In genomic region chr4:123816462-123816861, GRCh38 we compare ENCODE assay signal across 20 cellular contexts.
DNase-seq lines count a peak whose midpoint lies in the region; ATAC-seq, FAIRE-seq and TF ChIP-seq lines count a peak whose summit lies in the region.
"Had no signal": no experiment of that assay in that cellular context is flagged by ENCODE, and none has a peak within 500 bp of the region (broad histone marks: within the 10 kb centered on the region; RNA-seq: fewer than 3 reads in every experiment).

No MANE protein-coding gene starts in this region.

- TF ChIP-seq POLR2A in breast epithelium (IDR thresholded peaks at IDR 0.05) (no peak), GM12891 (IDR thresholded peaks at IDR 0.05; ENCODE audit: low read depth, low read length) (no peak)

- H3K4me3 Mint-ChIP-seq in MCF 10A (ENCODE audit: unreplicated experiment) (no peak overlapping the region), endodermal cell (no peak overlapping the region)

- no peaks in the 10 kb centered on the region for H3K36me3 Mint-ChIP-seq in MCF 10A (ENCODE audit: insufficient read depth, unreplicated experiment)
- H3K36me3 Mint-ChIP-seq in endodermal cell (ENCODE audit: low read depth), result no peaks in the 10 kb centered on the region

- no peak overlapping the region for H2BK120ac ChIP-seq in mesendoderm (ENCODE audit: low read depth, low read length)

- H3K9me3 Mint-ChIP-seq in MCF 10A (ENCODE audit: unreplicated experiment) (no peaks in the 10 kb centered on the region), endodermal cell (no peaks in the 10 kb centered on the region)

- intact Hi-C loops in MCF 10A (cut with micrococcal nuclease) (no loop called here), breast epithelium (cut with DNase I; ENCODE audit: low total_unique reads) (no loop called here)

- H3K4me1 ChIP-seq in breast epithelium, result no peaks in the 10 kb centered on the region
- H3K4me1 ChIP-seq in endodermal cell (ENCODE audit: control insufficient read depth, insufficient read depth, low read length), result no peaks in the 10 kb centered on the region
- H3K4me1 ChIP-seq in mesendoderm (ENCODE audit: control insufficient read depth, low read depth, low read length), result no peaks in the 10 kb centered on the region

- no peak overlapping the region for H3K56ac ChIP-seq in mesendoderm (ENCODE audit: low read length)

- no peak for ATAC-seq in GM21717 (IDR thresholded peaks at IDR 0.05; ENCODE audit: unreplicated experiment)
- ATAC-seq: HCT116, Panc1 had no signal

- no peak overlapping the region for H3K4ac ChIP-seq in mesendoderm (ENCODE audit: low read depth, low read length)

- H3K27ac Mint-ChIP-seq in MCF 10A (ENCODE audit: low read depth, unreplicated experiment) (peak overlapping the region; percentile 61), endodermal cell (peak overlapping the region; percentile 23)

- H3K9me3 ChIP-seq in breast epithelium (no peaks in the 10 kb centered on the region), endodermal cell (ENCODE audit: control insufficient read depth, low read length) (no peaks in the 10 kb centered on the region)

- FAIRE-seq in GM12891 (lab: Jason Lieb, UNC), result no peak
- FAIRE-seq: HTR-8/SVneo had no signal

- H3K27me3 ChIP-seq in breast epithelium (no peaks in the 10 kb centered on the region), endodermal cell (ENCODE audit: control insufficient read depth, insufficient read depth, low read length, poor library complexity, severe bottlenecking) (no peaks in the 10 kb centered on the region), mesendoderm (ENCODE audit: insufficient read depth, low read length, poor library complexity) (no peaks in the 10 kb centered on the region), H7 (ENCODE audit: control insufficient read depth, insufficient read depth, low read length) (no peaks in the 10 kb centered on the region)

- WGBS in endodermal cell (ENCODE audit: insufficient coverage in 1 of 2, insufficient read length in 1 of 2), 2 experiments, result 66% methylated on average over 2 of the region's 2 CpGs; no CpG with 5 or more reads in 1 of the 2 experiments
- no CpG with 5 or more reads among the region's 2 CpGs for WGBS in mesendoderm (ENCODE audit: extremely low coverage, insufficient coverage, low lambda C conversion rate)

- H3K18ac ChIP-seq in mesendoderm (ENCODE audit: low read length), result no peak overlapping the region

- no peak overlapping the region for H2BK15ac ChIP-seq in mesendoderm (replicated peaks; ENCODE audit: low read depth)

- H3K27ac ChIP-seq in breast epithelium (no peak overlapping the region), endodermal cell (ENCODE audit: low read depth, low read length) (no peak overlapping the region), mesendoderm (ENCODE audit: low read depth, low read length) (no peak overlapping the region)
- H3K27ac ChIP-seq: HL-60 had no signal

- DNase-seq in MCF 10A (ENCODE audit: unreplicated experiment), result peak; percentile 5
- no peak for DNase-seq in breast epithelium (ENCODE audit: low spot score in 2 of 2)
- no peak for DNase-seq in endodermal cell
- DNase-seq in mesendoderm, result peak; percentile 18
- DNase-seq in NCI-H1417 treated with DMSO at 0.1 percent for 48 hours (lab: John Stamatoyannopoulos, UW), result no peak
- no peak for DNase-seq in GM12891 (ENCODE audit: insufficient read length, low spot score)
- no peak for DNase-seq in H7
- DNase-seq: C1 segment of cervical spinal cord, EL, KBM-7, NCI-H146, NCI-H2081, NCI-H2227 treated with DMSO at 0.1 percent for 48 hours, NCI-H524, Right ventricle myocardium superior had no signal

- H3K9ac ChIP-seq in endodermal cell (ENCODE audit: extremely low read depth, low read length, poor library complexity, severe bottlenecking) (no peak overlapping the region), mesendoderm (ENCODE audit: low read length) (no peak overlapping the region)

- H4K8ac ChIP-seq in mesendoderm (ENCODE audit: low read depth, low read length), result no peak overlapping the region

- H3K79me2 ChIP-seq in mesendoderm (ENCODE audit: control insufficient read depth, insufficient read depth, low read length), result no peaks in the 10 kb centered on the region

- H3K4me3 ChIP-seq in breast epithelium (no peak overlapping the region), endodermal cell (ENCODE audit: low read length) (no peak overlapping the region), mesendoderm (ENCODE audit: low read length) (no peak overlapping the region), H7 (ENCODE audit: insufficient read depth, low read depth, low read length) (no peak overlapping the region)

- H3K4me1 Mint-ChIP-seq in MCF 10A (ENCODE audit: insufficient read depth, unreplicated experiment) (peaks cover 20% of the 10 kb centered on the region), endodermal cell (peaks cover 11% of the 10 kb centered on the region)

- no peak overlapping the region for H3K4me2 ChIP-seq in mesendoderm (ENCODE audit: low read length)

- no peak overlapping the region for H3K23ac ChIP-seq in mesendoderm (ENCODE audit: low read length)

- TF ChIP-seq CTCF in MCF 10A (IDR thresholded peaks at IDR 0.05; ENCODE audit: unreplicated experiment), result no peak
- no peak for TF ChIP-seq CTCF in breast epithelium (IDR thresholded peaks at IDR 0.05)
- TF ChIP-seq CTCF in endodermal cell (conservative IDR thresholded peaks at IDR 0.05), result no peak

- CTCF ChIA-PET in MCF 10A (lab: Yijun Ruan, JAX), result interaction anchor here (1.3 kb wide), 1 partner anchor 44 kb away, joined by 3 read pairs; no protein-coding TSS in a partner anchor

- H2AK5ac ChIP-seq in mesendoderm (ENCODE audit: low read length), result no peak overlapping the region

- H3K27me3 Mint-ChIP-seq in MCF 10A (ENCODE audit: insufficient read depth, unreplicated experiment), result no peaks in the 10 kb centered on the region
- no peaks in the 10 kb centered on the region for H3K27me3 Mint-ChIP-seq in endodermal cell (ENCODE audit: insufficient read depth)

- H3K36me3 ChIP-seq in breast epithelium (no peaks in the 10 kb centered on the region), endodermal cell (ENCODE audit: control insufficient read depth, insufficient read depth, low read length) (no peaks in the 10 kb centered on the region), mesendoderm (ENCODE audit: control insufficient read depth, insufficient read depth, low read length) (no peaks in the 10 kb centered on the region), H7 (replicated peaks; ENCODE audit: control insufficient read depth, insufficient read depth, low read length) (no peaks in the 10 kb centered on the region)

- no peak overlapping the region for H4K5ac ChIP-seq in mesendoderm (ENCODE audit: low read length)

- no TSS peak for BruUV-seq in MCF 10A (replicated peaks; lab: Mats Ljungman, UMichigan)

- no peaks in the 10 kb centered on the region for H3K79me1 ChIP-seq in mesendoderm (ENCODE audit: low read length)

- no peak overlapping the region for H2BK5ac ChIP-seq in mesendoderm (ENCODE audit: low read length)

- POLR2A ChIA-PET in MCF 10A (lab: Yijun Ruan, JAX), result interaction anchor here (0.7 kb wide), 1 partner anchor 439 kb away, joined by 3 read pairs; no protein-coding TSS in a partner anchor

TF ChIP-seq in GM12891, 5 proteins besides CTCF, POLR2A, EP300 and RAD21:
- TF ChIP-seq TAF1 (IDR thresholded peaks at IDR 0.05; ENCODE audit: low read depth, low read length) (no peak), POLR2AphosphoS5 (IDR thresholded peaks at IDR 0.05; ENCODE audit: low read depth, low read length) (no peak), POU2F2 (IDR thresholded peaks at IDR 0.05; ENCODE audit: low read depth, low read length) (no peak), SPI1 (IDR thresholded peaks at IDR 0.05; ENCODE audit: low read depth, low read length) (no peak), PAX5 (IDR thresholded peaks at IDR 0.05; ENCODE audit: insufficient read depth, low read length, severe bottlenecking) (no peak)
TF ChIP-seq in GM12891: peak in this region for 0.

Comparison
In these comparisons a context has a peak if more than half of its experiments do, and no peak if none do; other contexts are left out.
1. DNase-seq: peak in MCF 10A (single experiment) and mesendoderm (single experiment); none in breast epithelium (0 of 2), endodermal cell (single experiment), NCI-H1417 treated with DMSO at 0.1 percent for 48 hours (single experiment), GM12891 (single experiment) and H7 (single experiment).